8 cellular contexts compared by ENCODE assay signal in the genomic region with DNA sequence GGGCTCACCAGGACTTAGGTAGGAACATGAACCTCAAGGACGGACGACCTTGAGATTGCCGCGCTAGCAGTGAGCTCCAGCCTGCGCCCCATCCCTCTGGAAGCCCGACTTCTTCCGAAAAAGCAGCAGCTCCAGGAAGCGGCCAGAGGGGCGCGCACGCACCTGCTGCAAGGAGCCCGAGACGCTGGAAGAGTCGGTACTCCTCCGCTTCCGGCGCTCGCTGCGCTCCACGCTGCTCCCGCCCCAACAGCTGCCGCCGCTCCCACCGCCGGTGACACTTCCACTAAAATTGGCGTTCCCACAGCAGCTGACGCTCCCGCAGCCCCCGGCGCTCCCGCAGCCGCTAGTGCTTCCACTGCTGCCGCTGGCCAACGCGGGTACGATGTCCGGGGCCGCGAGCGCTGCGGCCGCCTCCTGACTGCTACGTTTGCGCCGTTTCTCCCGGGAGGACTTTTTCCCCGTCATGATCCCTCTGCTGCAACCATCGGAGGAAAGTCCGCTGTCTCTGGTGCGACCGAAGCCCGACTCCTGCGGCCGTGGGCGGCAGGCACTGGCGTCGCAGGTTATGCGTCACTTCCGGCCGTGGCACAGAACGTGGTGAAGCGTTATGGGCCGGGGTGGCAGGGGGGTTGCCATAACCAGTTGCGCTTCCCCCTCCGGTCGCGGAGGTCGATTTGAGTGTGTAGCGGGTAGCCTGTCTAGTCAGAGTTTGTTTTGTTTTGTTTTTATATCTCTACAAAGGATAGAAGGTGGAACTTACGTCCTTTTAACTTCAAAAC. TPM values are rescaled to one million over a fixed set of nuclear protein-coding genes. Genes with fewer than 3 reads are reported as not detected.
DNase-seq lines count a peak whose midpoint lies in the region; ATAC-seq and TF ChIP-seq lines count a peak whose summit lies in the region.

A gene with protein sequence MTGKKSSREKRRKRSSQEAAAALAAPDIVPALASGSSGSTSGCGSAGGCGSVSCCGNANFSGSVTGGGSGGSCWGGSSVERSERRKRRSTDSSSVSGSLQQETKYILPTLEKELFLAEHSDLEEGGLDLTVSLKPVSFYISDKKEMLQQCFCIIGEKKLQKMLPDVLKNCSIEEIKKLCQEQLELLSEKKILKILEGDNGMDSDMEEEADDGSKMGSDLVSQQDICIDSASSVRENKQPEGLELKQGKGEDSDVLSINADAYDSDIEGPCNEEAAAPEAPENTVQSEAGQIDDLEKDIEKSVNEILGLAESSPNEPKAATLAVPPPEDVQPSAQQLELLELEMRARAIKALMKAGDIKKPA (minus strand): TSS at position 552 of the 779 bp plus-strand sequence. CDS start 87 bp downstream, at position 465.

- ATAC-seq in GM19043 (IDR thresholded peaks at IDR 0.05; ENCODE audit: low read depth, unreplicated experiment) (peak; percentile 92), HG03378 (IDR thresholded peaks at IDR 0.05; ENCODE audit: unreplicated experiment) (peak; percentile 91)

- no peaks in the 10 kb centered on the region for H3K9me3 ChIP-seq in colonic mucosa

- peak within 1 kb of the TSS; percentile 89 for H3K4me3 ChIP-seq in colonic mucosa

- no peak for TF ChIP-seq CTCF in colonic mucosa (IDR thresholded peaks at IDR 0.05)

- H3K9ac ChIP-seq in colonic mucosa (ENCODE audit: low read depth in 2 of 2, low read length in 2 of 2): peak within 1 kb of the TSS; percentile 99 to 100

- H3K27ac ChIP-seq in colonic mucosa: peak within 1 kb of the TSS; percentile 99
- H3K27ac ChIP-seq in layer of hippocampus (ENCODE audit: low read depth, low read length): peak within 1 kb of the TSS; percentile 88

- DNase-seq in Ammon's horn (ENCODE audit: low spot score) (peak; percentile 97), NCI-H446 treated with DMSO at 0.1 percent for 48 hours (lab: John Stamatoyannopoulos, UW) (peak; percentile 86), colonic mucosa (peak; percentile 94)
- peak; percentile 93 to 94 for DNase-seq in activated CD4-positive, alpha-beta T cell treated with anti-CD3 and anti-CD28 coated beads for 4 hours
- DNase-seq in stimulated activated CD4-positive, alpha-beta T cell treated with anti-CD3 and anti-CD28 coated beads, Interleukin-1b, Interleukin-23, amount 100 ng/mL, for 4 hours (ENCODE audit: low read depth in 2 of 2): peak; percentile 89 to 92

- intact Hi-C loops in colonic mucosa (cut with DNase I): no loop called here

- H3K36me3 ChIP-seq in colonic mucosa: no peaks in the 10 kb centered on the region

- no peaks in the 10 kb centered on the region for H3K4me1 ChIP-seq in colonic mucosa

- H3K27me3 ChIP-seq in colonic mucosa (no peaks in the 10 kb centered on the region), layer of hippocampus (ENCODE audit: control insufficient read depth, insufficient read depth, low read length) (no peaks in the 10 kb centered on the region)

RNA-seq across cellular contexts. Expression of the gene that starts here (rescaled TPM):
- total RNA-seq in colonic mucosa: 10 to 100 TPM; 28.8 to 38.0 TPM

Comparison
In these comparisons a context has a peak if more than half of its experiments do, and no peak if none do; other contexts are left out.
1. Peak in every context shown above with its lines: DNase-seq, ATAC-seq, H3K4me3 ChIP-seq and H3K27ac ChIP-seq.